1 cellular context compared by ENCODE assay signal in genomic region chr2:218898109-218898878, GRCh38.
TF ChIP-seq lines count a peak whose summit lies in the region.

No MANE protein-coding gene starts in this region.

TF ChIP-seq in A549, 52 proteins besides CTCF, POLR2A, EP300 and RAD21:
- TF ChIP-seq, protein P1, sequence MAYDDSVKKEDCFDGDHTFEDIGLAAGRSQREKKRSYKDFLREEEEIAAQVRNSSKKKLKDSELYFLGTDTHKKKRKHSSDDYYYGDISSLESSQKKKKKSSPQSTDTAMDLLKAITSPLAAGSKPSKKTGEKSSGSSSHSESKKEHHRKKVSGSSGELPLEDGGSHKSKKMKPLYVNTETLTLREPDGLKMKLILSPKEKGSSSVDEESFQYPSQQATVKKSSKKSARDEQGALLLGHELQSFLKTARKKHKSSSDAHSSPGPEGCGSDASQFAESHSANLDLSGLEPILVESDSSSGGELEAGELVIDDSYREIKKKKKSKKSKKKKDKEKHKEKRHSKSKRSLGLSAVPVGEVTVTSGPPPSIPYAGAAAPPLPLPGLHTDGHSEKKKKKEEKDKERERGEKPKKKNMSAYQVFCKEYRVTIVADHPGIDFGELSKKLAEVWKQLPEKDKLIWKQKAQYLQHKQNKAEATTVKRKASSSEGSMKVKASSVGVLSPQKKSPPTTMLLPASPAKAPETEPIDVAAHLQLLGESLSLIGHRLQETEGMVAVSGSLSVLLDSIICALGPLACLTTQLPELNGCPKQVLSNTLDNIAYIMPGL (CRISPR knock-in tag; IDR thresholded peaks at IDR 0.05; ENCODE audit: borderline replicate concordance), result no peak
- TF ChIP-seq JUN (IDR thresholded peaks at IDR 0.05) (no peak), ZNF302 (CRISPR knock-in tag; IDR thresholded peaks at IDR 0.05) (no peak), NPAS2 (CRISPR knock-in tag; IDR thresholded peaks at IDR 0.05; ENCODE audit: borderline replicate concordance) (no peak), E2F6 (IDR thresholded peaks at IDR 0.05; ENCODE audit: borderline replicate concordance, low read depth) (peak; percentile 93), ATOH8 (CRISPR knock-in tag; IDR thresholded peaks at IDR 0.05; ENCODE audit: low read depth) (no peak), CBX2 (IDR thresholded peaks at IDR 0.05; ENCODE audit: borderline replicate concordance, low read depth) (no peak), HOXB5 (CRISPR knock-in tag; IDR thresholded peaks at IDR 0.05) (no peak), EHF (CRISPR knock-in tag; IDR thresholded peaks at IDR 0.05) (no peak), KDM5A (IDR thresholded peaks at IDR 0.05) (no peak), FOSL2 (IDR thresholded peaks at IDR 0.05) (no peak), FOSL2 (CRISPR knock-in tag; IDR thresholded peaks at IDR 0.05) (no peak), RARB (CRISPR knock-in tag; IDR thresholded peaks at IDR 0.05) (no peak), BHLHE40 (IDR thresholded peaks at IDR 0.05; ENCODE audit: low read depth, low read length) (no peak), PHF8 (IDR thresholded peaks at IDR 0.05; ENCODE audit: borderline replicate concordance, low read depth) (no peak), GATA3 (IDR thresholded peaks at IDR 0.05; ENCODE audit: borderline replicate concordance) (no peak), SMC3 (IDR thresholded peaks at IDR 0.05) (peak; percentile 82)
- TF ChIP-seq, protein P2, sequence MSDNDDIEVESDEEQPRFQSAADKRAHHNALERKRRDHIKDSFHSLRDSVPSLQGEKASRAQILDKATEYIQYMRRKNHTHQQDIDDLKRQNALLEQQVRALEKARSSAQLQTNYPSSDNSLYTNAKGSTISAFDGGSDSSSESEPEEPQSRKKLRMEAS (IDR thresholded peaks at IDR 0.05), result peak; percentile 91
- TF ChIP-seq, protein P3, sequence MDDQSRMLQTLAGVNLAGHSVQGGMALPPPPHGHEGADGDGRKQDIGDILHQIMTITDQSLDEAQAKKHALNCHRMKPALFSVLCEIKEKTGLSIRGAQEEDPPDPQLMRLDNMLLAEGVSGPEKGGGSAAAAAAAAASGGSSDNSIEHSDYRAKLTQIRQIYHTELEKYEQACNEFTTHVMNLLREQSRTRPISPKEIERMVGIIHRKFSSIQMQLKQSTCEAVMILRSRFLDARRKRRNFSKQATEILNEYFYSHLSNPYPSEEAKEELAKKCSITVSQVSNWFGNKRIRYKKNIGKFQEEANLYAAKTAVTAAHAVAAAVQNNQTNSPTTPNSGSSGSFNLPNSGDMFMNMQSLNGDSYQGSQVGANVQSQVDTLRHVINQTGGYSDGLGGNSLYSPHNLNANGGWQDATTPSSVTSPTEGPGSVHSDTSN (IDR thresholded peaks at IDR 0.05), result no peak
- TF ChIP-seq, protein P4, sequence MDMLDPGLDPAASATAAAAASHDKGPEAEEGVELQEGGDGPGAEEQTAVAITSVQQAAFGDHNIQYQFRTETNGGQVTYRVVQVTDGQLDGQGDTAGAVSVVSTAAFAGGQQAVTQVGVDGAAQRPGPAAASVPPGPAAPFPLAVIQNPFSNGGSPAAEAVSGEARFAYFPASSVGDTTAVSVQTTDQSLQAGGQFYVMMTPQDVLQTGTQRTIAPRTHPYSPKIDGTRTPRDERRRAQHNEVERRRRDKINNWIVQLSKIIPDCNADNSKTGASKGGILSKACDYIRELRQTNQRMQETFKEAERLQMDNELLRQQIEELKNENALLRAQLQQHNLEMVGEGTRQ (IDR thresholded peaks at IDR 0.05), result no peak
